In the genomic region with DNA sequence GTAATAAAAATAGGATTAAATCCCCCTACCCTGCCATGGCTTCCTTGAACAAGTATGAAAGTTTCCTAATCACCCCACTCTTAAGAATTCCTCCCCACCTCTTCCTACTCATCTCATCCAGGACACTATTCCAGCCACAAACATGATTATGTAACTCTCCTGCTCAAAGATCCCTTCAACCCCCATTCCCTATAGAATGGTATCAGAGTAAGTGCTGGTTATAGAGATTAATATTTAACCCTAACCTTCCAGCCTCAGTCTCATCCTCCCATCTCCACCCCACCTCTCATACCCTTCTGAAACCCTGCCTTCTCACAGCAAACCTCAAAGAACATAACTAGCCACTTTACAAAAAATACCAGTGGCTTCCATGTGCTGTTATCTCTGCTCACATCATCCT, we compare ENCODE assay signal across 1 cellular context.
A peak's percentile ranks its signal among the peaks of the same experiment; 100 is the strongest.
TF ChIP-seq lines count a peak whose summit lies in the region.

No MANE protein-coding gene starts in this region.

TF ChIP-seq in HepG2, 621 proteins besides CTCF, POLR2A, EP300 and RAD21 (continued from another document):
- TF ChIP-seq, protein P1, sequence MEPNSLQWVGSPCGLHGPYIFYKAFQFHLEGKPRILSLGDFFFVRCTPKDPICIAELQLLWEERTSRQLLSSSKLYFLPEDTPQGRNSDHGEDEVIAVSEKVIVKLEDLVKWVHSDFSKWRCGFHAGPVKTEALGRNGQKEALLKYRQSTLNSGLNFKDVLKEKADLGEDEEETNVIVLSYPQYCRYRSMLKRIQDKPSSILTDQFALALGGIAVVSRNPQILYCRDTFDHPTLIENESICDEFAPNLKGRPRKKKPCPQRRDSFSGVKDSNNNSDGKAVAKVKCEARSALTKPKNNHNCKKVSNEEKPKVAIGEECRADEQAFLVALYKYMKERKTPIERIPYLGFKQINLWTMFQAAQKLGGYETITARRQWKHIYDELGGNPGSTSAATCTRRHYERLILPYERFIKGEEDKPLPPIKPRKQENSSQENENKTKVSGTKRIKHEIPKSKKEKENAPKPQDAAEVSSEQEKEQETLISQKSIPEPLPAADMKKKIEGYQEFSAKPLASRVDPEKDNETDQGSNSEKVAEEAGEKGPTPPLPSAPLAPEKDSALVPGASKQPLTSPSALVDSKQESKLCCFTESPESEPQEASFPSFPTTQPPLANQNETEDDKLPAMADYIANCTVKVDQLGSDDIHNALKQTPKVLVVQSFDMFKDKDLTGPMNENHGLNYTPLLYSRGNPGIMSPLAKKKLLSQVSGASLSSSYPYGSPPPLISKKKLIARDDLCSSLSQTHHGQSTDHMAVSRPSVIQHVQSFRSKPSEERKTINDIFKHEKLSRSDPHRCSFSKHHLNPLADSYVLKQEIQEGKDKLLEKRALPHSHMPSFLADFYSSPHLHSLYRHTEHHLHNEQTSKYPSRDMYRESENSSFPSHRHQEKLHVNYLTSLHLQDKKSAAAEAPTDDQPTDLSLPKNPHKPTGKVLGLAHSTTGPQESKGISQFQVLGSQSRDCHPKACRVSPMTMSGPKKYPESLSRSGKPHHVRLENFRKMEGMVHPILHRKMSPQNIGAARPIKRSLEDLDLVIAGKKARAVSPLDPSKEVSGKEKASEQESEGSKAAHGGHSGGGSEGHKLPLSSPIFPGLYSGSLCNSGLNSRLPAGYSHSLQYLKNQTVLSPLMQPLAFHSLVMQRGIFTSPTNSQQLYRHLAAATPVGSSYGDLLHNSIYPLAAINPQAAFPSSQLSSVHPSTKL (CRISPR knock-in tag; IDR thresholded peaks at IDR 0.05) = peak; percentile 76
- TF ChIP-seq, protein P2, sequence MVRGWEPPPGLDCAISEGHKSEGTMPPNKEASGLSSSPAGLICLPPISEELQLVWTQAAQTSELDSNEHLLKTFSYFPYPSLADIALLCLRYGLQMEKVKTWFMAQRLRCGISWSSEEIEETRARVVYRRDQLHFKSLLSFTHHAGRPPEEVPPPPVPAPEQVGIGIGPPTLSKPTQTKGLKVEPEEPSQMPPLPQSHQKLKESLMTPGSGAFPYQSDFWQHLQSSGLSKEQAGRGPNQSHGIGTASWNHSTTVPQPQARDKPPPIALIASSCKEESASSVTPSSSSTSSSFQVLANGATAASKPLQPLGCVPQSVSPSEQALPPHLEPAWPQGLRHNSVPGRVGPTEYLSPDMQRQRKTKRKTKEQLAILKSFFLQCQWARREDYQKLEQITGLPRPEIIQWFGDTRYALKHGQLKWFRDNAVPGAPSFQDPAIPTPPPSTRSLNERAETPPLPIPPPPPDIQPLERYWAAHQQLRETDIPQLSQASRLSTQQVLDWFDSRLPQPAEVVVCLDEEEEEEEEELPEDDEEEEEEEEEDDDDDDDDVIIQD (CRISPR knock-in tag; IDR thresholded peaks at IDR 0.05; ENCODE audit: low read depth) = no peak
- TF ChIP-seq ZNF678 (CRISPR knock-in tag; IDR thresholded peaks at IDR 0.05) (no peak), SOX6 (IDR thresholded peaks at IDR 0.05) (no peak), SOX6 (CRISPR knock-in tag; IDR thresholded peaks at IDR 0.05) (peak; percentile 44; the same call in 1 of the 2 replicates), RBM39 (IDR thresholded peaks at IDR 0.05; ENCODE audit: low read depth, low read length, poor library complexity, severe bottlenecking) (no peak), ZSCAN9 (CRISPR knock-in tag; IDR thresholded peaks at IDR 0.05; ENCODE audit: borderline replicate concordance) (no peak), ZBTB21 (CRISPR knock-in tag; IDR thresholded peaks at IDR 0.05) (no peak), ZNF567 (CRISPR knock-in tag; IDR thresholded peaks at IDR 0.05; ENCODE audit: borderline replicate concordance) (no peak), ATM (IDR thresholded peaks at IDR 0.05; ENCODE audit: borderline replicate concordance) (no peak), SALL2 (CRISPR knock-in tag; IDR thresholded peaks at IDR 0.05) (no peak), ZNF7 (CRISPR knock-in tag; IDR thresholded peaks at IDR 0.05) (no peak), ZBTB20 (CRISPR knock-in tag; IDR thresholded peaks at IDR 0.05; ENCODE audit: borderline replicate concordance, low read depth) (0 out of 2 replicates have a peak, but pooled peaks have one; percentile 47), KDM6A (CRISPR knock-in tag; IDR thresholded peaks at IDR 0.05; ENCODE audit: low read depth) (no peak), MTF2 (CRISPR knock-in tag; IDR thresholded peaks at IDR 0.05; ENCODE audit: borderline replicate concordance) (no peak), HNF4G (IDR thresholded peaks at IDR 0.05; ENCODE audit: borderline replicate concordance, low read depth, low read length) (peak; percentile 11; the same call in 1 of the 2 replicates), HNF4G (CRISPR knock-in tag; IDR thresholded peaks at IDR 0.05; ENCODE audit: borderline replicate concordance, low read depth) (no peak), ZNF335 (CRISPR knock-in tag; IDR thresholded peaks at IDR 0.05) (no peak)
- TF ChIP-seq, protein P3, sequence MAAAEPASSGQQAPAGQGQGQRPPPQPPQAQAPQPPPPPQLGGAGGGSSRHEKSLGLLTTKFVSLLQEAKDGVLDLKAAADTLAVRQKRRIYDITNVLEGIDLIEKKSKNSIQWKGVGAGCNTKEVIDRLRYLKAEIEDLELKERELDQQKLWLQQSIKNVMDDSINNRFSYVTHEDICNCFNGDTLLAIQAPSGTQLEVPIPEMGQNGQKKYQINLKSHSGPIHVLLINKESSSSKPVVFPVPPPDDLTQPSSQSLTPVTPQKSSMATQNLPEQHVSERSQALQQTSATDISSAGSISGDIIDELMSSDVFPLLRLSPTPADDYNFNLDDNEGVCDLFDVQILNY (CRISPR knock-in tag; conservative IDR thresholded peaks at IDR 0.05) = no peak
- TF ChIP-seq, protein P4, sequence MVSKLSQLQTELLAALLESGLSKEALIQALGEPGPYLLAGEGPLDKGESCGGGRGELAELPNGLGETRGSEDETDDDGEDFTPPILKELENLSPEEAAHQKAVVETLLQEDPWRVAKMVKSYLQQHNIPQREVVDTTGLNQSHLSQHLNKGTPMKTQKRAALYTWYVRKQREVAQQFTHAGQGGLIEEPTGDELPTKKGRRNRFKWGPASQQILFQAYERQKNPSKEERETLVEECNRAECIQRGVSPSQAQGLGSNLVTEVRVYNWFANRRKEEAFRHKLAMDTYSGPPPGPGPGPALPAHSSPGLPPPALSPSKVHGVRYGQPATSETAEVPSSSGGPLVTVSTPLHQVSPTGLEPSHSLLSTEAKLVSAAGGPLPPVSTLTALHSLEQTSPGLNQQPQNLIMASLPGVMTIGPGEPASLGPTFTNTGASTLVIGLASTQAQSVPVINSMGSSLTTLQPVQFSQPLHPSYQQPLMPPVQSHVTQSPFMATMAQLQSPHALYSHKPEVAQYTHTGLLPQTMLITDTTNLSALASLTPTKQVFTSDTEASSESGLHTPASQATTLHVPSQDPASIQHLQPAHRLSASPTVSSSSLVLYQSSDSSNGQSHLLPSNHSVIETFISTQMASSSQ (IDR thresholded peaks at IDR 0.05; ENCODE audit: low read depth) = peak; percentile 71
- TF ChIP-seq, protein P4 (CRISPR knock-in tag; IDR thresholded peaks at IDR 0.05; ENCODE audit: borderline replicate concordance) = peak; percentile 57; the same call in 1 of the 2 replicates
